15 cellular contexts compared by ENCODE assay signal in the genomic region with DNA sequence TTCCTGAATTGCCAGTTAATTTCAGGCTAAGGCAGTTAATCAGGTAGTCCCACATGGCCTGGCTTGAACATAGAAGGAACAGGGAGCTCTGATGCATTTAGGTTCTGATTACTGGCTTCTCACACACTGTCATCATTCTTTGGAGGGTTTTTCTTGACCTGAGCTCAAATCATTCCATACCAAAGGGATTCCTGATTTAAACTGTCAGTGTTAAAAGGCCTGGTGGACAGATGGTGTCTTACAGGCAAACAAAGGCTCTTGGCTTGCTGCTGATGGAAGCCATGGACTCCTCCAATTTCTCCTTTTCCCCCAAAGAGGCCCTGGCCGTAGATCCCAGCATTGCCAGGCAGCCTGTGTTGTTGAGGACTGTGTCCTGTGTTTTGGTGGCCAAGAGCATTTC. TPM values are rescaled to one million over a fixed set of nuclear protein-coding genes. Genes with fewer than 3 reads are reported as not detected.
A peak's percentile ranks its signal among the peaks of the same experiment; 100 is the strongest.
DNase-seq lines count a peak whose midpoint lies in the region; ATAC-seq and TF ChIP-seq lines count a peak whose summit lies in the region.
"Had no signal": no experiment of that assay in that cellular context is flagged by ENCODE, and none has a peak within 500 bp of the region (broad histone marks: within the 10 kb centered on the region; RNA-seq: fewer than 3 reads in every experiment).

No MANE protein-coding gene starts in this region.

- DNase-seq in heart right ventricle (no peak), Right ventricle myocardium inferior (ENCODE audit: missing footprints) (no peak), NCI-H69 (lab: John Stamatoyannopoulos, UW) (peak; percentile 92), foreskin fibroblast (peak; percentile 10 to 49), Kasumi-1 (lab: John Stamatoyannopoulos, UW) (no peak), iPS-NIHi11 (ENCODE audit: low spot score) (no peak)
- no peak for DNase-seq in activated CD8-positive, alpha-beta memory T cell treated with anti-CD3 and anti-CD28 coated beads for 24 hours
- DNase-seq: CD4-positive, alpha-beta memory T cell; foreskin melanocyte; lower lobe of right lung; naive thymus-derived CD8-positive, alpha-beta T cell; NCI-H1417 treated with DMSO at 0.1 percent for 48 hours; spleen; T-cell had no signal

- H3K27me3 ChIP-seq in heart right ventricle, result no peaks in the 10 kb centered on the region
- H3K27me3 ChIP-seq: spleen had no signal

- H3K36me3 ChIP-seq in heart right ventricle, result peaks cover 0 to 5% (median 0%) of the 10 kb centered on the region in 9 donors
- H3K36me3 ChIP-seq: lower lobe of right lung, spleen had no signal

- ATAC-seq in heart right ventricle, result peak in 1 of 8 donors; percentile 30
- no peak for ATAC-seq in Right ventricle myocardium inferior
- no peak for ATAC-seq in GM18861 (IDR thresholded peaks at IDR 0.05; ENCODE audit: unreplicated experiment)
- ATAC-seq: lower lobe of right lung; naive thymus-derived CD8-positive, alpha-beta T cell; T-cell had no signal

- intact Hi-C loops in heart right ventricle (cut with DNase I), result loop anchor here in 2 of 10 donors (5.0 kb wide), 3 partner anchors 69 to 99 kb away; no protein-coding TSS in a partner anchor
- intact Hi-C loops in Right ventricle myocardium inferior (cut with DNase I), result no loop called here

- peaks cover 17 to 71% (median 57%) of the 10 kb centered on the region in 9 donors for H3K4me1 ChIP-seq in heart right ventricle
- H3K4me1 ChIP-seq: spleen had no signal

- no peak overlapping the region for H3K4me3 ChIP-seq in heart right ventricle
- H3K4me3 ChIP-seq in foreskin fibroblast (ENCODE audit: low read depth in 1 of 2, low read length in 2 of 2), result no peak overlapping the region
- H3K4me3 ChIP-seq: lower lobe of right lung, spleen had no signal

- H3K9me3 ChIP-seq in heart right ventricle, result peaks cover 0 to 9% (median 0%) of the 10 kb centered on the region in 11 donors
- H3K9me3 ChIP-seq: lower lobe of right lung had no signal

- 62 to 69% methylated on average over 1 of the region's 1 CpG for WGBS in heart right ventricle, 2 donors

- TF ChIP-seq CTCF in heart right ventricle (IDR thresholded peaks at IDR 0.05) (no peak), foreskin fibroblast (IDR thresholded peaks at IDR 0.05; ENCODE audit: low read depth, low read length) (no peak)

- peak overlapping the region in 8 of 10 donors; percentile 13 to 74 (median 42) for H3K27ac ChIP-seq in heart right ventricle
- H3K27ac ChIP-seq: lower lobe of right lung, spleen had no signal

RNA-seq across cellular contexts. Expression of a gene that starts 30.2 kb away (rescaled TPM):
- total RNA-seq in heart right ventricle, result 100 to 1,000 TPM; 146 to 222 (median 187) TPM
- polyA plus RNA-seq in heart right ventricle, result 10 to 100 TPM; 19.1 to 68.9 TPM
- 171 TPM for total RNA-seq in Right ventricle myocardium inferior

Comparison
In these comparisons a context has a peak if more than half of its experiments do, and no peak if none do; other contexts are left out.
1. DNase-seq: peak in NCI-H69 (single experiment) and foreskin fibroblast (2 of 2); none in heart right ventricle (0 of 2), Right ventricle myocardium inferior (single experiment), Kasumi-1 (0 of 2), activated CD8-positive, alpha-beta memory T cell treated with anti-CD3 and anti-CD28 coated beads for 24 hours (single experiment) and iPS-NIHi11 (single experiment).